35 cellular contexts compared by ENCODE assay signal in the genomic region with DNA sequence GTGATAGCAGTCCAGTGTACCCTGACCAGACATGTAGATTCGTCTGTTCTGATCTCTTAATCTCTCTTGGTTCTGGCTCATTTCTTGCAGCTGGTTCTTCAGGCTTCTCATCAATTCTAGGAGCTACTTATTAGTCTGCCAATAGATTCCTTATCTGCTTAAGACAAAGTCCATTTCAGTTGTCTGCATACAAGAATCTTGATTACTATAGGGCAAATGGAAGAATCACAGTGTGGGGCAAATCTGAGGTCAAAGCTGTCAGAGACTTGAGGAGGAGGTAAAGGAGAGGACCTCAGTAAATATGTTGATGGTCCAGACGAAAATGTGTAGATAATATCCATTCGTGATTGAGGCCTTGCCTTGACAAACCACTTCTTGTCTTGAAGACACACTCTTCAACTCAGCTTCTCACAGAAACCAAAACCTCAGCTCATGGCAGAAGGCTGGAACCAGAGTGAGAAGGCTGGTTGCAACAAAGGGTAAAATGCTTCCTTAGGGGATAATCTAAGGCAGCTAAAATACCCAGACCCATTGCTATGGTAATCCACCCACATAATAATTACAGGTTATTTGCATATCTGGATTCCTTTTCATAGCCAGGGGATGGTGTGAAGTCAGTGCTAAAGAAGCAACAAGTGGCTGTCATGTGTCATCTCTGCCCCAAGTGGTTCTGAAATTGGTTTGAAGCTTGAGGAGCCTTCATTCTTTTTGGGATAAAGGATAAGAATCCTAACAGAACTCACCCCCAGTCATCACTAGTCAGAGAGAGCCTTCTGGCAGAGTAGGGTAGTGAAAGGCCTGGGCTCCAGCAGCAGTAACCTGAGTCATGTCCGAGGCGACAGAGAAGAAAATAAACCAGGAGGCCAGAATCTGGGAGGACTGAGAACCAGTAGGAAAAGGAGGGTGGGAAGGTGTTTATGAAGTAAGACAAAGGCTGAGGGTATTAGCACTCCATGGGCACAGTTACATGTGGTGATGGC. TPM values are rescaled to one million over a fixed set of nuclear protein-coding genes. Genes with fewer than 3 reads are reported as not detected.
DNase-seq lines count a peak whose midpoint lies in the region; FAIRE-seq and TF ChIP-seq lines count a peak whose summit lies in the region.
"Had no signal": no experiment of that assay in that cellular context is flagged by ENCODE, and none has a peak within 500 bp of the region (broad histone marks: within the 10 kb centered on the region; RNA-seq: fewer than 3 reads in every experiment).

No MANE protein-coding gene starts in this region.

- peaks cover 42% of the 10 kb centered on the region for H3K4me1 Mint-ChIP-seq in Caco-2 (ENCODE audit: low read depth, unreplicated experiment)
- H3K4me1 Mint-ChIP-seq: naive B cell had no signal

- POLR2A ChIA-PET in Caco-2 (lab: Charles Lee), result no interaction called here

- no peaks in the 10 kb centered on the region for H3K36me3 Mint-ChIP-seq in Caco-2 (ENCODE audit: insufficient read depth, unreplicated experiment)
- H3K36me3 Mint-ChIP-seq: CD4-positive, alpha-beta memory T cell; naive B cell had no signal

- no peak for TF ChIP-seq CTCF in Caco-2 (IDR thresholded peaks at IDR 0.05; ENCODE audit: insufficient read depth in 1 of 2, low read depth in 1 of 2, low read length in 1 of 2, severe bottlenecking in 1 of 2, unreplicated experiment in 1 of 2)

- H3K4me3 Mint-ChIP-seq in Caco-2 (ENCODE audit: unreplicated experiment), result no peak overlapping the region
- H3K4me3 Mint-ChIP-seq: B cell; CD4-positive, alpha-beta memory T cell; HFFc6 had no signal

- H3K27me3 Mint-ChIP-seq in Caco-2 (ENCODE audit: insufficient read depth, unreplicated experiment), result no peaks in the 10 kb centered on the region
- H3K27me3 Mint-ChIP-seq: B cell; CD4-positive, alpha-beta memory T cell had no signal

- no peak overlapping the region for H3K4me3 ChIP-seq in Caco-2 (ENCODE audit: low read depth, low read length)
- H3K4me3 ChIP-seq: MG63, psoas muscle, sigmoid colon, SJSA1, transverse colon had no signal

- intact Hi-C loops in Caco-2 (cut with micrococcal nuclease; ENCODE audit: unreplicated experiment), result no loop called here

- no peak overlapping the region for H3K27ac Mint-ChIP-seq in Caco-2 (ENCODE audit: unreplicated experiment)
- H3K27ac Mint-ChIP-seq: activated T-helper 2 cell treated with anti-CD3 and anti-CD28 coated beads, Interferon-gamma antibody, Interleukin-2, Interleukin-4, amounts not matched to agents 10 μg/mL and 5 μg/mL and 100 μg/mL, durations not matched to agents 14 hours and 24 hours and 36 hours; B cell; CD4-positive, alpha-beta memory T cell; HFFc6 had no signal

- H3K36me3 ChIP-seq in Caco-2 (ENCODE audit: control insufficient read depth, insufficient read depth, low read length), result no peaks in the 10 kb centered on the region
- H3K36me3 ChIP-seq: MG63, sigmoid colon, SJSA1, transverse colon had no signal

- H3K9me3 Mint-ChIP-seq in Caco-2 (ENCODE audit: unreplicated experiment), result no peaks in the 10 kb centered on the region
- H3K9me3 Mint-ChIP-seq: activated T-helper 2 cell treated with anti-CD3 and anti-CD28 coated beads, Interferon-gamma antibody, Interleukin-2, Interleukin-4, amounts not matched to agents 10 μg/mL and 5 μg/mL and 100 μg/mL, durations not matched to agents 14 hours and 24 hours and 36 hours; CD4-positive, alpha-beta memory T cell; HFFc6; naive B cell had no signal

- peaks cover 38% of the 10 kb centered on the region for H3K4me1 ChIP-seq in Caco-2
- H3K4me1 ChIP-seq: psoas muscle, SJSA1 had no signal

- no peaks in the 10 kb centered on the region for H3K9me3 ChIP-seq in Caco-2
- H3K9me3 ChIP-seq: MG63, psoas muscle, sigmoid colon, SJSA1, transverse colon had no signal

- no peak overlapping the region for H3K27ac ChIP-seq in substantia nigra (ENCODE audit: low read depth, low read length, poor library complexity, severe bottlenecking)
- H3K27ac ChIP-seq: epithelial cell of prostate, psoas muscle, sigmoid colon, SJSA1, transverse colon had no signal

- H3K27me3 ChIP-seq in Caco-2 (replicated peaks; ENCODE audit: control insufficient read depth, insufficient read depth, low read length), result no peaks in the 10 kb centered on the region
- H3K27me3 ChIP-seq: MG63, sigmoid colon, SJSA1, transverse colon had no signal

- no TSS peak for BruUV-seq in Caco-2 (replicated peaks; lab: Mats Ljungman, UMichigan)

- FAIRE-seq in GM18507 (lab: Jason Lieb, UNC), result peak; percentile 45
- FAIRE-seq: bronchial epithelial cell, keratinocyte had no signal

- peak; percentile 32 to 62 for DNase-seq in Caco-2
- no peak for DNase-seq in GM18507 (ENCODE audit: extremely low spot score, insufficient read length, low read depth)
- peak; percentile 19 for DNase-seq in NAMALWA (ENCODE audit: low spot score)
- DNase-seq in iris pigment epithelial cell (ENCODE audit: low read depth), result peak; percentile 15
- no peak for DNase-seq in NOMO-1 treated with DMSO at 0.1 percent for 48 hours (lab: John Stamatoyannopoulos, UW; ENCODE audit: unreplicated experiment)
- no peak for DNase-seq in central memory CD4-positive, alpha-beta T cell
- DNase-seq in substantia nigra (lab: John Stamatoyannopoulos, UW), result no peak
- DNase-seq in AG20443 (ENCODE audit: low spot score), result no peak
- DNase-seq: activated CD4-positive, alpha-beta T cell treated with anti-CD3 and anti-CD28 coated beads for 4 hours; activated naive CD4-positive, alpha-beta T cell treated with anti-CD3 and anti-CD28 coated beads, Interleukin-2, amount 50 U/mL, for 16 hours; activated T-cell treated with anti-CD3 and anti-CD28 coated beads for 4 hours; amygdala; CD4-positive, alpha-beta memory T cell; EL; GOT3; HFFc6; hypothalamus; KG1; MG63; midbrain; naive B cell; NCI-H1417; NCI-H2081; NCI-H2227 treated with DMSO at 0.1 percent for 48 hours; psoas muscle; sigmoid colon; stimulated activated CD4-positive, alpha-beta T cell treated with anti-CD3 and anti-CD28 coated beads, Interleukin-4, amount 100 ng/mL, for 1 hour; T-helper 9 cell; transverse colon had no signal

- CTCF ChIA-PET in Caco-2 (lab: Charles Lee), result interaction anchor here (1.0 kb wide), 1 partner anchor 41 kb away, joined by 3 read pairs; no protein-coding TSS in a partner anchor

RNA-seq across cellular contexts. Expression of a gene that starts 29.2 kb away (rescaled TPM):
- total RNA-seq in Caco-2 (2022), result 64.1 and 69.2 TPM in 2 replicates

Comparison
In these comparisons a context has a peak if more than half of its experiments do, and no peak if none do; other contexts are left out.
1. DNase-seq: peak in Caco-2 (2 of 2), NAMALWA (single experiment) and iris pigment epithelial cell (single experiment); none in GM18507 (single experiment), NOMO-1 treated with DMSO at 0.1 percent for 48 hours (single experiment), central memory CD4-positive, alpha-beta T cell (single experiment), substantia nigra (0 of 49) and AG20443 (single experiment).